3 cellular contexts compared by ENCODE assay signal in genomic region chr3:176160997-176161396, GRCh38.
"Had no signal": no experiment of that assay in that cellular context is flagged by ENCODE, and none has a peak within 500 bp of the region (broad histone marks: within the 10 kb centered on the region; RNA-seq: fewer than 3 reads in every experiment).

No MANE protein-coding gene starts in this region.

- DNase-seq: GDM1, GF-D8 had no signal

- ATAC-seq: GM12878 had no signal
